Comparison of ENCODE assay signal across 9 cellular contexts in genomic region chr1:161198877-161199431, GRCh38. TPM values are rescaled to one million over a fixed set of nuclear protein-coding genes. Genes with fewer than 3 reads are reported as not detected.
A peak's percentile ranks its signal among the peaks of the same experiment; 100 is the strongest.
DNase-seq lines count a peak whose midpoint lies in the region; ATAC-seq and TF ChIP-seq lines count a peak whose summit lies in the region.
"Had no signal": no experiment of that assay in that cellular context is flagged by ENCODE, and none has a peak within 500 bp of the region (broad histone marks: within the 10 kb centered on the region; RNA-seq: fewer than 3 reads in every experiment).

Gene ADAMTS4 (minus strand): TSS chr1:161199054. CDS start chr1:161198627, 427 bp downstream.

- H3K4me3 ChIP-seq in liver (ENCODE audit: low read depth in 1 of 3, low read length in 3 of 3) (peak within 1 kb of the TSS; percentile 2 to 29 (median 21)), suprapubic skin (peak within 1 kb of the TSS; percentile 45)
- H3K4me3 ChIP-seq: A549 had no signal

- TF ChIP-seq CTCF in chondrocyte (IDR thresholded peaks at IDR 0.05) (no peak), liver (IDR thresholded peaks at IDR 0.05; ENCODE audit: low read depth, low read length, missing input control) (no peak), suprapubic skin (IDR thresholded peaks at IDR 0.05) (no peak)

- no peak for TF ChIP-seq EP300 in suprapubic skin (IDR thresholded peaks at IDR 0.05)

- POLR2A ChIA-PET in activated CD4-positive, alpha-beta T cell treated with anti-CD3 and anti-CD28 coated beads for 36 hours (lab: Charles Lee), result no interaction called here

- no peak for TF ChIP-seq RAD21 in liver (IDR thresholded peaks at IDR 0.05)

- peaks cover 8 to 30% (median 22%) of the 10 kb centered on the region in 4 donors for H3K4me1 ChIP-seq in liver (ENCODE audit: control insufficient read depth in 4 of 4, insufficient read depth in 4 of 4, low read length in 3 of 4)
- H3K4me1 ChIP-seq in suprapubic skin, result peaks cover 82% of the 10 kb centered on the region

- peak in 1 of 2 donors; percentile 78 for TF ChIP-seq POLR2A in suprapubic skin (IDR thresholded peaks at IDR 0.05)

- H3K27me3 ChIP-seq in liver (ENCODE audit: control insufficient read depth in 4 of 4, insufficient read depth in 4 of 4, low read length in 3 of 4) (no peaks in the 10 kb centered on the region), suprapubic skin (no peaks in the 10 kb centered on the region)

- H3K27me3 Mint-ChIP-seq in activated CD4-positive, alpha-beta T cell treated with anti-CD3 and anti-CD28 coated beads for 36 hours, result no peaks in the 10 kb centered on the region
- no peaks in the 10 kb centered on the region for H3K27me3 Mint-ChIP-seq in chondrocyte (ENCODE audit: low read depth)

- no peak for DNase-seq in activated CD4-positive, alpha-beta T cell treated with anti-CD3 and anti-CD28 coated beads for 36 hours
- DNase-seq in activated CD4-positive, alpha-beta T cell treated with anti-CD3 and anti-CD28 coated beads for 48 hours, result no peak
- peak; percentile 38 for DNase-seq in chondrocyte (ENCODE audit: low spot score)
- peak in 1 of 2 donors; percentile 85 for DNase-seq in suprapubic skin (ENCODE audit: low spot score in 2 of 2)
- DNase-seq in stimulated activated CD4-positive, alpha-beta T cell treated with anti-CD3 and anti-CD28 coated beads, Interleukin-1b, Interleukin-23, amount 100 ng/mL, for 48 hours, result no peak

- no peaks in the 10 kb centered on the region for H3K9me3 Mint-ChIP-seq in activated CD4-positive, alpha-beta T cell treated with anti-CD3 and anti-CD28 coated beads for 36 hours (ENCODE audit: low read depth)
- H3K9me3 Mint-ChIP-seq in chondrocyte (ENCODE audit: low read depth), result no peaks in the 10 kb centered on the region

- H3K9me3 ChIP-seq in liver (ENCODE audit: control insufficient read depth in 4 of 4, low read length in 3 of 4) (no peaks in the 10 kb centered on the region), suprapubic skin (no peaks in the 10 kb centered on the region)
- H3K9me3 ChIP-seq: A549 had no signal

- CTCF ChIA-PET in activated CD4-positive, alpha-beta T cell treated with anti-CD3 and anti-CD28 coated beads for 36 hours (lab: Charles Lee), result interaction anchor here (1.0 to 1.3 kb wide), 2 partner anchors 26 to 33 kb away, joined by 3 to 6 read pairs; partner anchors contain the start of genes PPOX and TOMM40L

- no peak for ATAC-seq in activated CD4-positive, alpha-beta T cell treated with anti-CD3 and anti-CD28 coated beads for 36 hours
- no peak for ATAC-seq in HG03045 (IDR thresholded peaks at IDR 0.05; ENCODE audit: unreplicated experiment)
- ATAC-seq in HG03139 (IDR thresholded peaks at IDR 0.05; ENCODE audit: unreplicated experiment), result no peak
- ATAC-seq: A549 had no signal

- H3K27ac Mint-ChIP-seq in activated CD4-positive, alpha-beta T cell treated with anti-CD3 and anti-CD28 coated beads for 36 hours, result peak within 1 kb of the TSS; percentile 95
- H3K27ac Mint-ChIP-seq in chondrocyte (ENCODE audit: unreplicated experiment), result peak within 1 kb of the TSS; percentile 41

- H3K27ac ChIP-seq in liver (ENCODE audit: low read depth in 1 of 2, low read length in 2 of 2) (peak within 1 kb of the TSS; percentile 83 to 95), suprapubic skin (peak within 1 kb of the TSS; percentile 98)

- intact Hi-C loops in activated CD4-positive, alpha-beta T cell treated with anti-CD3 and anti-CD28 coated beads for 36 hours (cut with DNase I, micrococcal nuclease), result no loop called here

- H3K4me1 Mint-ChIP-seq in activated CD4-positive, alpha-beta T cell treated with anti-CD3 and anti-CD28 coated beads for 36 hours, result peaks cover 39% of the 10 kb centered on the region
- H3K4me1 Mint-ChIP-seq in chondrocyte (ENCODE audit: low read depth), result peaks cover 56% of the 10 kb centered on the region

- peaks cover 0 to 2% (median 0%) of the 10 kb centered on the region in 4 donors for H3K36me3 ChIP-seq in liver (ENCODE audit: control insufficient read depth in 4 of 4, insufficient read depth in 3 of 4, low read depth in 1 of 4, low read length in 3 of 4)
- peaks cover 7% of the 10 kb centered on the region for H3K36me3 ChIP-seq in suprapubic skin

- H3K4me3 Mint-ChIP-seq in activated CD4-positive, alpha-beta T cell treated with anti-CD3 and anti-CD28 coated beads for 36 hours, result no peak within 1 kb of the TSS
- H3K4me3 Mint-ChIP-seq in chondrocyte (ENCODE audit: unreplicated experiment), result peak within 1 kb of the TSS; percentile 65

- WGBS in liver, result 79% methylated on average over 11 of the region's 11 CpGs
- 20% methylated on average over 11 of the region's 11 CpGs for WGBS in suprapubic skin

- peaks cover 7% of the 10 kb centered on the region for H3K36me3 Mint-ChIP-seq in activated CD4-positive, alpha-beta T cell treated with anti-CD3 and anti-CD28 coated beads for 36 hours (ENCODE audit: low read depth)
- no peaks in the 10 kb centered on the region for H3K36me3 Mint-ChIP-seq in chondrocyte (ENCODE audit: low read depth)

- peak within 1 kb of the TSS in 1 of 2 donors; percentile 0 for H3K9ac ChIP-seq in liver (ENCODE audit: low read depth in 1 of 2, low read length in 2 of 2)

TF ChIP-seq in liver, 16 proteins besides CTCF, POLR2A, EP300 and RAD21:
- TF ChIP-seq NR2F2 (IDR thresholded peaks at IDR 0.05), result no peak
- TF ChIP-seq FOXA1 (IDR thresholded peaks at IDR 0.05), result no peak
- no peak for TF ChIP-seq HNF4A (conservative IDR thresholded peaks at IDR 0.05)
- TF ChIP-seq RXRA (IDR thresholded peaks at IDR 0.05), result no peak
- no peak for TF ChIP-seq REST (IDR thresholded peaks at IDR 0.05)
- no peak for TF ChIP-seq TAF1 (conservative IDR thresholded peaks at IDR 0.05)
- TF ChIP-seq EGR1 (IDR thresholded peaks at IDR 0.05; ENCODE audit: low read depth in 2 of 2), result no peak
- TF ChIP-seq JUND (IDR thresholded peaks at IDR 0.05), result no peak

RNA-seq across cellular contexts. Expression of gene ADAMTS4, which starts in this region (rescaled TPM):
- total RNA-seq in activated CD4-positive, alpha-beta T cell treated with anti-CD3 and anti-CD28 coated beads for 36 hours, result under 1 TPM; 0.40 to 0.71 TPM
- total RNA-seq in chondrocyte (1.5 to 2.8 TPM (median 2.2 TPM) in 3 replicates), liver (1 to 10 TPM in 1 of 2 donors, under 1 TPM in 1; 0.28 to 2.2 TPM), suprapubic skin (1 to 10 TPM in 3 of 4 donors, under 1 TPM in 1; 0.93 to 9.9 (median 6.3) TPM)
- under 1 TPM; 0.21 to 0.48 TPM for polyA plus RNA-seq in liver
- polyA plus RNA-seq: A549 had no signal
